1 cellular context compared by ENCODE assay signal in genomic region chr21:32712641-32713040, GRCh38.
TF ChIP-seq lines count a peak whose summit lies in the region.

No MANE protein-coding gene starts in this region.

TF ChIP-seq in endothelial cell of umbilical vein, 7 proteins besides CTCF, POLR2A, EP300 and RAD21 (continued from another document):
- no peak for TF ChIP-seq MAX (IDR thresholded peaks at IDR 0.05; ENCODE audit: insufficient read depth, insufficient read length)
- no peak for TF ChIP-seq FOS (IDR thresholded peaks at IDR 0.05; ENCODE audit: borderline replicate concordance, insufficient read depth, low read length)
- TF ChIP-seq MYC (IDR thresholded peaks at IDR 0.05; ENCODE audit: low read depth, low read length), result no peak
- TF ChIP-seq POLR2AphosphoS5 (IDR thresholded peaks at IDR 0.05; ENCODE audit: insufficient read depth, low read depth, low read length), result no peak
- TF ChIP-seq EZH2 (IDR thresholded peaks at IDR 0.05; ENCODE audit: borderline replicate concordance, low read depth, low read length, severe bottlenecking), result no peak
